ENCODE assay signal across 3 cellular contexts in genomic region chr15:73704142-73704868, GRCh38. TPM values are rescaled to one million over a fixed set of nuclear protein-coding genes. Genes with fewer than 3 reads are reported as not detected.
"Had no signal": no experiment of that assay in that cellular context is flagged by ENCODE, and none has a peak within 500 bp of the region (broad histone marks: within the 10 kb centered on the region; RNA-seq: fewer than 3 reads in every experiment).

No MANE protein-coding gene starts in this region.

RNA-seq across cellular contexts. Expression of gene CD276, which starts 20.1 kb away (rescaled TPM):
- total RNA-seq: OCI-LY7 had no signal

RNA-seq across cellular contexts. Expression of gene INSYN1, which starts 48.8 kb away (rescaled TPM):
- total RNA-seq: OCI-LY7, PC-3, RPMI7951 had no signal
